Comparison of ENCODE assay signal across 13 cellular contexts in the genomic region with DNA sequence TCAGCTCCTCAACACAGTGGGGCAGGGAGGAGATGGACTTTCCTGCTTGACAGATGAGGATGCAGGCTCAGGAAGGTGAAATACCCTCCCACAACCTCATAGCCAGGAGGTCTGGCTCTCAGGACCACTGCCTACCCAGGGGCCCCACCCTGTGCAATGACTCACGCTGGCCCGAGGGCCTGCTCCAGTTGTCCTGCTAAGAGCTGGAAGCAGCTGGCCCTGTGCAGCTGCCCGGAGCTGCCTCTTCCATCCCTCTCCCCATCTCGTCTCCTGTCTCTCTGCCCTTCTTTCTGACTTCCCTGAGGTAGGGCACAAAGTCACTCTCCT.
DNase-seq lines count a peak whose midpoint lies in the region; ATAC-seq lines count a peak whose summit lies in the region.
"Had no signal": no experiment of that assay in that cellular context is flagged by ENCODE, and none has a peak within 500 bp of the region (broad histone marks: within the 10 kb centered on the region; RNA-seq: fewer than 3 reads in every experiment).

No MANE protein-coding gene starts in this region.

- no peak overlapping the region for H3K4me3 ChIP-seq in aorta (ENCODE audit: low read length in 2 of 2)

- H3K27me3 Mint-ChIP-seq in T-helper 17 cell, result no peaks in the 10 kb centered on the region

- H3K36me3 Mint-ChIP-seq in T-helper 17 cell (ENCODE audit: low read depth), result no peaks in the 10 kb centered on the region
- H3K36me3 Mint-ChIP-seq in stimulated activated effector memory CD8-positive, alpha-beta T cell treated with anti-CD3 and anti-CD28 coated beads, Interleukin-12 subunit alpha, Interleukin-12 subunit beta, amount 100 ng/mL, for 72 hours, result peaks cover 4% of the 10 kb centered on the region

- H3K27me3 ChIP-seq in aorta (ENCODE audit: control insufficient read depth in 1 of 2, insufficient read depth in 2 of 2, low read length in 1 of 2), result no peaks in the 10 kb centered on the region

- peak; percentile 50 for DNase-seq in GM04504 (ENCODE audit: low read depth)
- DNase-seq in T-helper 17 cell, result no peak
- peak; percentile 77 for DNase-seq in glomerular visceral epithelial cell (ENCODE audit: extremely low spot score)
- no peak for DNase-seq in stimulated activated effector memory CD8-positive, alpha-beta T cell treated with anti-CD3 and anti-CD28 coated beads, Interleukin-12 subunit alpha, Interleukin-12 subunit beta, amount 100 ng/mL, for 72 hours (ENCODE audit: low spot score in 2 of 2)
- DNase-seq in cerebellum (ENCODE audit: low spot score), result no peak
- no peak for DNase-seq in aorta
- DNase-seq: DMS153, foreskin melanocyte, GOT3, NCI-H526 treated with DMSO at 0.1 percent for 48 hours had no signal

- no peak overlapping the region for H3K4me3 Mint-ChIP-seq in T-helper 17 cell
- no peak overlapping the region for H3K4me3 Mint-ChIP-seq in stimulated activated effector memory CD8-positive, alpha-beta T cell treated with anti-CD3 and anti-CD28 coated beads, Interleukin-12 subunit alpha, Interleukin-12 subunit beta, amount 100 ng/mL, for 72 hours

- peak overlapping the region; percentile 72 for H3K27ac Mint-ChIP-seq in T-helper 17 cell
- H3K27ac Mint-ChIP-seq in stimulated activated effector memory CD8-positive, alpha-beta T cell treated with anti-CD3 and anti-CD28 coated beads, Interleukin-12 subunit alpha, Interleukin-12 subunit beta, amount 100 ng/mL, for 72 hours, result peak overlapping the region; percentile 55

- no peaks in the 10 kb centered on the region for H3K9me3 Mint-ChIP-seq in stimulated activated effector memory CD8-positive, alpha-beta T cell treated with anti-CD3 and anti-CD28 coated beads, Interleukin-12 subunit alpha, Interleukin-12 subunit beta, amount 100 ng/mL, for 72 hours

- ATAC-seq in T-helper 17 cell, result no peak
- ATAC-seq in stimulated activated effector memory CD8-positive, alpha-beta T cell treated with anti-CD3 and anti-CD28 coated beads, Interleukin-12 subunit alpha, Interleukin-12 subunit beta, amount 100 ng/mL, for 72 hours, result no peak
- ATAC-seq in HG02885 (IDR thresholded peaks at IDR 0.05; ENCODE audit: poor library complexity, unreplicated experiment), result no peak
- no peak for ATAC-seq in GM21576 (IDR thresholded peaks at IDR 0.05; ENCODE audit: unreplicated experiment)
- no peak for ATAC-seq in aorta (ENCODE audit: low FRiP score)
- ATAC-seq: sciatic nerve had no signal

- H3K9me3 ChIP-seq in T-helper 17 cell (ENCODE audit: control insufficient read depth, low read length, poor library complexity, severe bottlenecking), result no peaks in the 10 kb centered on the region
- no peaks in the 10 kb centered on the region for H3K9me3 ChIP-seq in aorta (ENCODE audit: control insufficient read depth, low read length)

- intact Hi-C loops in aorta (cut with DNase I), result loop anchor here in 1 of 2 donors (10.0 kb wide), 1 partner anchor 538 kb away; no protein-coding TSS in a partner anchor

- peaks cover 12% of the 10 kb centered on the region for H3K4me1 Mint-ChIP-seq in T-helper 17 cell
- peaks cover 10% of the 10 kb centered on the region for H3K4me1 Mint-ChIP-seq in stimulated activated effector memory CD8-positive, alpha-beta T cell treated with anti-CD3 and anti-CD28 coated beads, Interleukin-12 subunit alpha, Interleukin-12 subunit beta, amount 100 ng/mL, for 72 hours

- H3K36me3 ChIP-seq in aorta (ENCODE audit: control insufficient read depth in 1 of 2, insufficient read depth in 2 of 2, low read length in 1 of 2), result no peaks in the 10 kb centered on the region

- H3K27ac ChIP-seq in aorta (ENCODE audit: low read depth in 1 of 2, low read length in 2 of 2), result no peak overlapping the region

- WGBS in aorta, 2 donors, result 58 to 60% methylated on average over 4 of the region's 4 CpGs

- H3K4me1 ChIP-seq in aorta (ENCODE audit: control insufficient read depth in 1 of 2, insufficient read depth in 2 of 2, low read length in 2 of 2), result no peaks in the 10 kb centered on the region

Comparison
In these comparisons a context has a peak if more than half of its experiments do, and no peak if none do; other contexts are left out.
1. DNase-seq: peak in GM04504 (single experiment) and glomerular visceral epithelial cell (single experiment); none in T-helper 17 cell (0 of 3), stimulated activated effector memory CD8-positive, alpha-beta T cell treated with anti-CD3 and anti-CD28 coated beads, Interleukin-12 subunit alpha, Interleukin-12 subunit beta, amount 100 ng/mL, for 72 hours (0 of 2), cerebellum (single experiment) and aorta (0 of 2).